17 cellular contexts compared by ENCODE assay signal in genomic region chr16:8957061-8957392, GRCh38. TPM values are rescaled to one million over a fixed set of nuclear protein-coding genes. Genes with fewer than 3 reads are reported as not detected.
DNase-seq lines count a peak whose midpoint lies in the region; ATAC-seq and TF ChIP-seq lines count a peak whose summit lies in the region.
"Had no signal": no experiment of that assay in that cellular context is flagged by ENCODE, and none has a peak within 500 bp of the region (broad histone marks: within the 10 kb centered on the region; RNA-seq: fewer than 3 reads in every experiment).

No MANE protein-coding gene starts in this region.

- H3K9me3 Mint-ChIP-seq in immature natural killer cell (no peaks in the 10 kb centered on the region), endothelial cell (ENCODE audit: unreplicated experiment) (no peaks in the 10 kb centered on the region)
- H3K9me3 Mint-ChIP-seq: activated naive CD4-positive, alpha-beta T cell treated with anti-CD3 and anti-CD28 coated beads, Interleukin-2, amount 10 ng/mL, durations not matched to agents 7 days and 5 days had no signal

- H3K36me3 Mint-ChIP-seq in immature natural killer cell (no peaks in the 10 kb centered on the region), endothelial cell (ENCODE audit: low read depth, unreplicated experiment) (peaks cover 3% of the 10 kb centered on the region)

- H3K4me3 ChIP-seq in heart left ventricle (no peak overlapping the region), stomach smooth muscle (ENCODE audit: low read length in 2 of 2) (no peak overlapping the region)
- H3K4me3 ChIP-seq: cardiac muscle cell, upper lobe of left lung had no signal

- H3K27ac ChIP-seq in heart left ventricle (peak overlapping the region in 1 of 12 donors; percentile 43), stomach smooth muscle (ENCODE audit: low read length) (peak overlapping the region; percentile 41)
- H3K27ac ChIP-seq: cardiac muscle cell had no signal

- H3K27ac Mint-ChIP-seq in immature natural killer cell (peak overlapping the region; percentile 37 to 67 (median 48)), endothelial cell (ENCODE audit: unreplicated experiment) (no peak overlapping the region)
- H3K27ac Mint-ChIP-seq: activated naive CD4-positive, alpha-beta T cell treated with anti-CD3 and anti-CD28 coated beads, Interleukin-2, amount 10 ng/mL, durations not matched to agents 7 days and 5 days had no signal

- H3K4me1 Mint-ChIP-seq in immature natural killer cell (peaks cover 88 to 93% of the 10 kb centered on the region in 2 donors), endothelial cell (ENCODE audit: unreplicated experiment) (peaks cover 49% of the 10 kb centered on the region)

- no peak overlapping the region for H3K9ac ChIP-seq in stomach smooth muscle (ENCODE audit: low read length in 2 of 2)

- peaks cover 0 to 4% (median 2%) of the 10 kb centered on the region in 3 donors for H3K27me3 Mint-ChIP-seq in immature natural killer cell (ENCODE audit: low read depth in 3 of 3)
- peaks cover 10% of the 10 kb centered on the region for H3K27me3 Mint-ChIP-seq in endothelial cell (ENCODE audit: unreplicated experiment)
- H3K27me3 Mint-ChIP-seq: activated naive CD4-positive, alpha-beta T cell treated with anti-CD3 and anti-CD28 coated beads, Interleukin-2, amount 10 ng/mL, durations not matched to agents 7 days and 5 days had no signal

- no peak for TF ChIP-seq POLR2A in heart left ventricle (IDR thresholded peaks at IDR 0.05)

- H3K36me3 ChIP-seq in heart left ventricle: no peaks in the 10 kb centered on the region
- H3K36me3 ChIP-seq in stomach smooth muscle (ENCODE audit: control insufficient read depth in 2 of 2, insufficient read depth in 2 of 2, low read length in 2 of 2): no peaks in the 10 kb centered on the region
- H3K36me3 ChIP-seq: cardiac muscle cell, upper lobe of left lung had no signal

- peaks cover 13 to 91% (median 80%) of the 10 kb centered on the region in 12 donors for H3K4me1 ChIP-seq in heart left ventricle
- H3K4me1 ChIP-seq in stomach smooth muscle (ENCODE audit: control insufficient read depth, insufficient read depth, low read length): peaks cover 82% of the 10 kb centered on the region

- ATAC-seq in left ventricle myocardium superior (peak; percentile 2), heart left ventricle (no peak), GM18517 (IDR thresholded peaks at IDR 0.05; ENCODE audit: unreplicated experiment) (no peak), GM19452 (IDR thresholded peaks at IDR 0.05; ENCODE audit: unreplicated experiment) (no peak)

- no peak for DNase-seq in left ventricle myocardium superior
- DNase-seq in heart left ventricle: no peak
- peak; percentile 12 for DNase-seq in NOMO-1 treated with dmso at 0.1 percent for 144 hours (lab: John Stamatoyannopoulos, UW; ENCODE audit: unreplicated experiment)
- no peak for DNase-seq in immature natural killer cell
- DNase-seq in endothelial cell (ENCODE audit: low spot score): no peak
- DNase-seq: activated CD8-positive, alpha-beta memory T cell treated with anti-CD3 and anti-CD28 coated beads for 24 hours; activated naive CD4-positive, alpha-beta T cell treated with anti-CD3 and anti-CD28 coated beads, Interleukin-2, amount 10 ng/mL, durations not matched to agents 7 days and 5 days; DMS53; NCI-H1092; NCI-H446; RPMI8226; T-helper 9 cell; upper lobe of left lung had no signal

- intact Hi-C loops in left ventricle myocardium superior (cut with micrococcal nuclease): no loop called here
- intact Hi-C loops in heart left ventricle (cut with DNase I): no loop called here

- H3K4me3 Mint-ChIP-seq in immature natural killer cell: peak overlapping the region; percentile 27 to 98 (median 44)
- H3K4me3 Mint-ChIP-seq in endothelial cell (ENCODE audit: unreplicated experiment): no peak overlapping the region
- H3K4me3 Mint-ChIP-seq: activated naive CD4-positive, alpha-beta T cell treated with anti-CD3 and anti-CD28 coated beads, Interleukin-2, amount 10 ng/mL, durations not matched to agents 7 days and 5 days had no signal

- whole genome bisulfite sequencing in heart left ventricle, 4 donors: 46 to 57% (median 54%) methylated on average over 2 of the region's 2 CpGs

- H3K27me3 ChIP-seq in heart left ventricle (no peaks in the 10 kb centered on the region), stomach smooth muscle (ENCODE audit: control insufficient read depth in 1 of 2, insufficient read depth in 2 of 2, low read length in 2 of 2) (no peaks in the 10 kb centered on the region)
- H3K27me3 ChIP-seq: cardiac muscle cell, upper lobe of left lung had no signal

- no peak for TF ChIP-seq CTCF in heart left ventricle (IDR thresholded peaks at IDR 0.05)
- no peak for TF ChIP-seq CTCF in endothelial cell (IDR thresholded peaks at IDR 0.05; ENCODE audit: unreplicated experiment)

- H3K9me3 ChIP-seq in heart left ventricle: no peaks in the 10 kb centered on the region
- no peaks in the 10 kb centered on the region for H3K9me3 ChIP-seq in stomach smooth muscle (ENCODE audit: control insufficient read depth in 2 of 2, low read length in 2 of 2)
- H3K9me3 ChIP-seq: upper lobe of left lung had no signal

RNA-seq across cellular contexts. Expression of gene USP7, which starts 6.7 kb away (rescaled TPM):
- total RNA-seq in left ventricle myocardium superior (68.0 TPM), heart left ventricle (10 to 100 TPM; 49.5 to 86.5 (median 68.1) TPM), endothelial cell (ENCODE audit: unreplicated experiment) (122 TPM)
- polyA plus RNA-seq in heart left ventricle (10 to 100 TPM; 20.3 to 38.0 TPM), immature natural killer cell (10 to 100 TPM in 2 of 3 donors, 1 to 10 TPM in 1; 4.4 to 11.9 (median 10.2) TPM)
